Comparison of ENCODE assay signal across 13 cellular contexts in genomic region chr3:118810499-118811035, GRCh38.
A peak's percentile ranks its signal among the peaks of the same experiment; 100 is the strongest.
DNase-seq lines count a peak whose midpoint lies in the region; ATAC-seq and TF ChIP-seq lines count a peak whose summit lies in the region.
"Had no signal": no experiment of that assay in that cellular context is flagged by ENCODE, and none has a peak within 500 bp of the region (broad histone marks: within the 10 kb centered on the region; RNA-seq: fewer than 3 reads in every experiment).

No MANE protein-coding gene starts in this region.

- POLR2A ChIA-PET in T-cell (lab: Charles Lee), result interaction anchor here in 1 of 2 donors (0.6 kb wide), 1 partner anchor 26 kb away, joined by 3 read pairs; no protein-coding TSS in a partner anchor

- peaks cover 8 to 17% of the 10 kb centered on the region in 2 donors for H3K27me3 Mint-ChIP-seq in T-cell

- H3K36me3 ChIP-seq in brain microvascular endothelial cell (replicated peaks) (no peaks in the 10 kb centered on the region), colonic mucosa (no peaks in the 10 kb centered on the region)

- peak overlapping the region in 2 of 3 donors; percentile 1 to 22 for H3K4me3 Mint-ChIP-seq in T-cell
- H3K4me3 Mint-ChIP-seq: CD4-positive, CD25-positive, alpha-beta regulatory T cell; T-helper 2 cell treated with Interferon-gamma antibody and Interleukin-4, amounts not matched to agents 5 μg/mL and 100 μg/mL, for 36 hours had no signal

- H3K9me3 ChIP-seq in colonic mucosa, result no peaks in the 10 kb centered on the region

- in situ Hi-C loops in brain microvascular endothelial cell (cut with HindIII; ENCODE audit: low pct_ligation_motif_present, low sequenced_read_pairs), result no loop called here

- H3K27me3 ChIP-seq in brain microvascular endothelial cell (replicated peaks), result no peaks in the 10 kb centered on the region
- H3K27me3 ChIP-seq in colonic mucosa, result no peaks in the 10 kb centered on the region

- no peak overlapping the region for H3K9ac ChIP-seq in colonic mucosa (ENCODE audit: low read depth in 2 of 2, low read length in 2 of 2)

- no peaks in the 10 kb centered on the region for H3K4me1 ChIP-seq in colonic mucosa

- intact Hi-C loops in colonic mucosa (cut with DNase I), result no loop called here

- no peak overlapping the region for H3K27ac Mint-ChIP-seq in T-cell
- H3K27ac Mint-ChIP-seq: T-helper 2 cell treated with Interferon-gamma antibody and Interleukin-4, amounts not matched to agents 5 μg/mL and 100 μg/mL, for 36 hours had no signal

- H3K4me1 Mint-ChIP-seq in T-cell, result no peaks in the 10 kb centered on the region

- H3K4me3 ChIP-seq in brain microvascular endothelial cell (ENCODE audit: low read depth, low read length) (no peak overlapping the region), colonic mucosa (no peak overlapping the region)

- H3K27ac ChIP-seq in brain microvascular endothelial cell (no peak overlapping the region), colonic mucosa (no peak overlapping the region)

- ATAC-seq in GM18517 (IDR thresholded peaks at IDR 0.05; ENCODE audit: unreplicated experiment) (peak; percentile 25), GM21390 (IDR thresholded peaks at IDR 0.05; ENCODE audit: unreplicated experiment) (peak; percentile 21), HG02973 (IDR thresholded peaks at IDR 0.05; ENCODE audit: unreplicated experiment) (peak; percentile 43), T-cell (replicated peaks in 1 of 4) (no peak), GM21786 (IDR thresholded peaks at IDR 0.05; ENCODE audit: unreplicated experiment) (no peak)
- ATAC-seq: left ventricle myocardium superior had no signal

- CTCF ChIA-PET in T-cell (lab: Charles Lee), result no interaction called here

- H3K9me3 Mint-ChIP-seq in T-cell, result peaks cover 0 to 1% (median 0%) of the 10 kb centered on the region in 3 donors
- H3K9me3 Mint-ChIP-seq: T-helper 2 cell treated with Interferon-gamma antibody and Interleukin-4, amounts not matched to agents 5 μg/mL and 100 μg/mL, for 36 hours had no signal

- no peak for TF ChIP-seq CTCF in brain microvascular endothelial cell (IDR thresholded peaks at IDR 0.05; ENCODE audit: low read depth, low read length, missing control alignments)
- TF ChIP-seq CTCF in colonic mucosa (IDR thresholded peaks at IDR 0.05), result no peak

- H3K36me3 Mint-ChIP-seq in T-cell, result no peaks in the 10 kb centered on the region
- H3K36me3 Mint-ChIP-seq: CD4-positive, CD25-positive, alpha-beta regulatory T cell had no signal

- DNase-seq in T-cell (no peak), brain microvascular endothelial cell (no peak), occipital lobe (lab: John Stamatoyannopoulos, UW) (no peak), colonic mucosa (no peak)
- DNase-seq: anterior cingulate cortex; CD4-positive, CD25-positive, alpha-beta regulatory T cell; KG1; left ventricle myocardium superior had no signal

Comparison
In these comparisons a context has a peak if more than half of its experiments do, and no peak if none do; other contexts are left out.
1. ATAC-seq: peak in GM18517 (single experiment), GM21390 (single experiment) and HG02973 (single experiment); none in T-cell (0 of 4) and GM21786 (single experiment).